In the genomic region with DNA sequence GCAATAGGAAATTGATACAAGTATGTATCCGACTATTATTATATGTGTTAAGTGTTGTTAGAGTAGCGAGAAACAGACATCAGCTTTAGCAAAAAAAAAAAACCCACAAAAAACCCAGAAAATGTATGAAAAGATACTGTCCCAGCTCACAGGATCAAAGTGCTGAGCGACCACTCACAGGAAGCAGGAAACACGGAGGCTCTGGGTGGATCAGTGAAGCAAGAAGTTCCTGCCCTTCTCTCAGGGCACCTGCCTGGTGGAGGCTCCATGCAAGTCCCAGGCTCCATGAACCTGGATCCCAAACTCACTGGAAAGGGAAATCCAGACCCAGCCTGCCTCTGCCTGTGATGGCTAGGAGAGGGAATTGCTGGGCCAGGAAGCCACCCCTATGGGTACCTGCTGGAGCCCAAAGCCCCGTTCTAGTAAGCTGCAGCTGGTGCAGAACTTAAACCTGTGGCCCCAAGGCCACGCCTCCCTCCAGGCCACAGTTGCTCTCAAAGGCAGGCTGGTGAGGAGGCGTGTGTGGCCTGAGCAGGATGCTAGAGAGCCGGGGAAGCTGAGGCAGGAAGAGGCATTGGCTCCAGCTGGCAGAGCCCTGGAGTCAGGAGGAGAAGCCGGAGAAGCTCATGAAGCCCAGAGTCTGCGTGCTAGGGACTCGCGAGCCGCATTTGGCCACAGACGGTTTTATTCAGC, we compare ENCODE assay signal across 10 cellular contexts.
DNase-seq lines count a peak whose midpoint lies in the region; ATAC-seq and TF ChIP-seq lines count a peak whose summit lies in the region.
"Had no signal": no experiment of that assay in that cellular context is flagged by ENCODE, and none has a peak within 500 bp of the region (broad histone marks: within the 10 kb centered on the region; RNA-seq: fewer than 3 reads in every experiment).

No MANE protein-coding gene starts in this region.

- H3K36me3 Mint-ChIP-seq in natural killer cell = no peaks in the 10 kb centered on the region

- no peaks in the 10 kb centered on the region for H3K27me3 Mint-ChIP-seq in natural killer cell (ENCODE audit: low read depth in 2 of 2)

- ATAC-seq in GM18502 (IDR thresholded peaks at IDR 0.05; ENCODE audit: poor library complexity, unreplicated experiment) (peak; percentile 58), natural killer cell (peak; percentile 69 to 73 (median 69))

- intact Hi-C loops in natural killer cell (cut with micrococcal nuclease) (no loop called here), esophagus muscularis mucosa (cut with DNase I) (no loop called here)

- no peaks in the 10 kb centered on the region for H4K20me1 ChIP-seq in KMS-11 (ENCODE audit: insufficient read depth)

- no peak for TF ChIP-seq CTCF in KMS-11 (conservative IDR thresholded peaks at IDR 0.05; ENCODE audit: low read depth, low read length)
- no peak for TF ChIP-seq CTCF in natural killer cell (IDR thresholded peaks at IDR 0.05)
- no peak for TF ChIP-seq CTCF in esophagus muscularis mucosa (IDR thresholded peaks at IDR 0.05)

- H3K4me3 Mint-ChIP-seq in natural killer cell = peak overlapping the region; percentile 87

- no peaks in the 10 kb centered on the region; the same call in 1 of the 2 replicates for H3K27me3 ChIP-seq in KMS-11 (ENCODE audit: insufficient read depth, low read depth)
- H3K27me3 ChIP-seq in esophagus muscularis mucosa = no peaks in the 10 kb centered on the region

- TF ChIP-seq POLR2A in esophagus muscularis mucosa (IDR thresholded peaks at IDR 0.05; ENCODE audit: low read depth) = no peak

- 0 out of 2 replicates have a peak overlapping the region, but pooled peaks have one; percentile 24 for H3K9ac ChIP-seq in KMS-11

- H3K79me2 ChIP-seq in KMS-11 (ENCODE audit: insufficient read depth, low read depth) = no peaks in the 10 kb centered on the region

- peak; percentile 77 for DNase-seq in activated CD8-positive, alpha-beta memory T cell treated with anti-CD3 and anti-CD28 coated beads, Interleukin-2, amount 50 U/mL, for 48 hours
- DNase-seq in natural killer cell (no peak), pons (ENCODE audit: low spot score) (no peak), NCI-H524 (lab: John Stamatoyannopoulos, UW) (no peak), esophagus muscularis mucosa (ENCODE audit: extremely low spot score) (no peak), NCI-H1092 treated with DMSO at 0.1 percent for 48 hours (lab: John Stamatoyannopoulos, UW) (no peak)
- DNase-seq: NCI-H2171, WERI-Rb-1 had no signal

- no peaks in the 10 kb centered on the region for H3K9me3 Mint-ChIP-seq in natural killer cell

- H3K27ac Mint-ChIP-seq in natural killer cell = peak overlapping the region; percentile 82 to 86

- H3K4me3 ChIP-seq in KMS-11 (IDR thresholded peaks at IDR 0.05; ENCODE audit: insufficient read depth, low read depth, low read length) (no peak overlapping the region), esophagus muscularis mucosa (no peak overlapping the region)

- H3K4me1 ChIP-seq in KMS-11 (ENCODE audit: low read depth, poor library complexity, severe bottlenecking) (peaks cover 27% of the 10 kb centered on the region), esophagus muscularis mucosa (peaks cover 0 to 5% (median 0%) of the 10 kb centered on the region in 4 donors)

- peaks cover 36% of the 10 kb centered on the region in 2 donors for H3K4me1 Mint-ChIP-seq in natural killer cell

- peak overlapping the region; percentile 53 for H3K27ac ChIP-seq in KMS-11
- no peak overlapping the region for H3K27ac ChIP-seq in esophagus muscularis mucosa (replicated peaks in 1 of 4)
- H3K27ac ChIP-seq: WERI-Rb-1 had no signal

- H3K36me3 ChIP-seq in KMS-11 (ENCODE audit: insufficient read depth) (no peaks in the 10 kb centered on the region), esophagus muscularis mucosa (no peaks in the 10 kb centered on the region)
- H3K36me3 ChIP-seq: WERI-Rb-1 had no signal

- WGBS in esophagus muscularis mucosa = 87% methylated on average over 11 of the region's 14 CpGs

- no peak for TF ChIP-seq EP300 in esophagus muscularis mucosa (IDR thresholded peaks at IDR 0.05)

- H2AFZ ChIP-seq in KMS-11 (ENCODE audit: low read depth) = peak overlapping the region; percentile 59; the same call in 1 of the 2 replicates

- no peaks in the 10 kb centered on the region for H3K9me3 ChIP-seq in esophagus muscularis mucosa

- peak overlapping the region; percentile 85 for H3K4me2 ChIP-seq in KMS-11
